Comparison of ENCODE assay signal across 1 cellular context in the genomic region with DNA sequence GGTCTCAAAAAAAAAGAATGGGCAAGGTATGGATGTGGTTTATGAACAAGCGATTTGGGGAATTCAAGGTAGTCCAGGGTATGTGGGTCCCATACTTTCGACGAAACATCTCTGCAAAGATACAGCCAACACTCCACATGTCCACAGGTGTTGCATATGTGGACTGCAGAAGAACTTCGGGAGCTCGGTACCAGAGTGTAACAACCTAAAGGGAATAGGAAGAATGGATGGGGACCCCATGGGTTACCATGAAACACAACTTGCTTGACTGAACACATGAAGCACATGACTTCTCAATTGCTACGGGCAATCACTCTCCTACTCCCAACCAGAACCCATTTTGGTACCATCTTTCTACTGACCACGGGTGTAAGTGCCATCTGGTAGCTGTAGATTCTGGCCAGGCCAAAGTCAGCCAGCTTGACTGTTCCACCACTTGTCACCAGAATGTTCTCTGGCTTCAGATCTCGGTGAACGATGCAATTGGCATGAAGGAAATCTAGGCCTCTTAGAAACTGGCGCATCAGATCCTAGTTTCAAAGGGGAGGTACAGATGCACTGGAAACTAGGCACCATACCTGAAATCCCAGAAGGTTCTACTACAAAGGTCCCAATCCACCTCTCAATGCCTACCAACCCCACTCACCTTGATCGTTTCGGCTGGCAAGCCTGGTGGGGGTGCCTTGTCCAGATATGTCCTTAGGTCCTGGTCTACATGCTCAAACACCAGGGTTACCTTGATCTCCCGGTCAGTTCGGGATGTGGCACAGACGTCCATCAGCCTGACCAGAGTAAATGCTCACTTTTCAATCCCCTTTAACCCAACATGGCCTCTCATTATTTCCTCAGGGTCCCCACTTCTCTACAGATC.
TF ChIP-seq lines count a peak whose summit lies in the region.

No MANE protein-coding gene starts in this region.

TF ChIP-seq in neural cell, 6 proteins besides CTCF, POLR2A, EP300 and RAD21:
- TF ChIP-seq, protein P1, sequence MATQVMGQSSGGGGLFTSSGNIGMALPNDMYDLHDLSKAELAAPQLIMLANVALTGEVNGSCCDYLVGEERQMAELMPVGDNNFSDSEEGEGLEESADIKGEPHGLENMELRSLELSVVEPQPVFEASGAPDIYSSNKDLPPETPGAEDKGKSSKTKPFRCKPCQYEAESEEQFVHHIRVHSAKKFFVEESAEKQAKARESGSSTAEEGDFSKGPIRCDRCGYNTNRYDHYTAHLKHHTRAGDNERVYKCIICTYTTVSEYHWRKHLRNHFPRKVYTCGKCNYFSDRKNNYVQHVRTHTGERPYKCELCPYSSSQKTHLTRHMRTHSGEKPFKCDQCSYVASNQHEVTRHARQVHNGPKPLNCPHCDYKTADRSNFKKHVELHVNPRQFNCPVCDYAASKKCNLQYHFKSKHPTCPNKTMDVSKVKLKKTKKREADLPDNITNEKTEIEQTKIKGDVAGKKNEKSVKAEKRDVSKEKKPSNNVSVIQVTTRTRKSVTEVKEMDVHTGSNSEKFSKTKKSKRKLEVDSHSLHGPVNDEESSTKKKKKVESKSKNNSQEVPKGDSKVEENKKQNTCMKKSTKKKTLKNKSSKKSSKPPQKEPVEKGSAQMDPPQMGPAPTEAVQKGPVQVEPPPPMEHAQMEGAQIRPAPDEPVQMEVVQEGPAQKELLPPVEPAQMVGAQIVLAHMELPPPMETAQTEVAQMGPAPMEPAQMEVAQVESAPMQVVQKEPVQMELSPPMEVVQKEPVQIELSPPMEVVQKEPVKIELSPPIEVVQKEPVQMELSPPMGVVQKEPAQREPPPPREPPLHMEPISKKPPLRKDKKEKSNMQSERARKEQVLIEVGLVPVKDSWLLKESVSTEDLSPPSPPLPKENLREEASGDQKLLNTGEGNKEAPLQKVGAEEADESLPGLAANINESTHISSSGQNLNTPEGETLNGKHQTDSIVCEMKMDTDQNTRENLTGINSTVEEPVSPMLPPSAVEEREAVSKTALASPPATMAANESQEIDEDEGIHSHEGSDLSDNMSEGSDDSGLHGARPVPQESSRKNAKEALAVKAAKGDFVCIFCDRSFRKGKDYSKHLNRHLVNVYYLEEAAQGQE (IDR thresholded peaks at IDR 0.05; ENCODE audit: borderline replicate concordance): no peak
- TF ChIP-seq TAF1 (IDR thresholded peaks at IDR 0.05; ENCODE audit: low read depth) (no peak), SMC3 (conservative IDR thresholded peaks at IDR 0.05; ENCODE audit: poor library complexity) (no peak), EZH2 (IDR thresholded peaks at IDR 0.05; ENCODE audit: borderline replicate concordance, insufficient read depth, low read length, poor library complexity, severe bottlenecking) (no peak), MXI1 (conservative IDR thresholded peaks at IDR 0.05; ENCODE audit: poor library complexity, severe bottlenecking) (no peak), POLR2AphosphoS5 (IDR thresholded peaks at IDR 0.05) (no peak)
